Comparison of ENCODE assay signal across 29 cellular contexts in genomic region chr6:51526922-51527321, GRCh38.
"Had no signal": no experiment of that assay in that cellular context is flagged by ENCODE, and none has a peak within 500 bp of the region (broad histone marks: within the 10 kb centered on the region; RNA-seq: fewer than 3 reads in every experiment).

No MANE protein-coding gene starts in this region.

- H3K4me3 ChIP-seq: esophagus muscularis mucosa, heart left ventricle, ovary, right lobe of liver, upper lobe of left lung had no signal

- ATAC-seq: activated CD4-positive, CD25-positive, alpha-beta regulatory T cell treated with anti-CD3 and anti-CD28 coated beads, Interleukin-2, amount 50 U/mL, for 24 hours; foreskin keratinocyte; heart left ventricle; left colon; right lobe of liver; stimulated activated naive CD8-positive, alpha-beta T cell treated with anti-CD3 and anti-CD28 coated beads, Interleukin-15, Interleukin-2, amounts not matched to agents 100 U/mL and 50 U/mL, for 24 hours had no signal

- H3K27me3 Mint-ChIP-seq: activated naive CD8-positive, alpha-beta T cell; central memory CD8-positive, alpha-beta T cell; naive B cell; progenitor cell of endocrine pancreas had no signal

- H3K4me1 ChIP-seq: esophagus muscularis mucosa, heart left ventricle, right lobe of liver, upper lobe of left lung had no signal

- FAIRE-seq: bronchial epithelial cell, colon, kidney had no signal

- H3K36me3 Mint-ChIP-seq: activated naive CD8-positive, alpha-beta T cell; immature natural killer cell; mesothelial cell of epicardium; naive B cell had no signal

- H3K27ac ChIP-seq: esophagus muscularis mucosa, foreskin keratinocyte, heart left ventricle, ovary, right lobe of liver, upper lobe of left lung, WERI-Rb-1 had no signal

- H3K36me3 ChIP-seq: esophagus muscularis mucosa, heart left ventricle, ovary, right lobe of liver, upper lobe of left lung, WERI-Rb-1 had no signal

- H3K4me1 Mint-ChIP-seq: central memory CD8-positive, alpha-beta T cell; immature natural killer cell; mesothelial cell of epicardium; naive B cell had no signal

- H3K4me3 Mint-ChIP-seq: activated naive CD8-positive, alpha-beta T cell; central memory CD8-positive, alpha-beta T cell; immature natural killer cell; mesothelial cell of epicardium; naive B cell had no signal

- DNase-seq: activated CD4-positive, alpha-beta T cell treated with anti-CD3 and anti-CD28 coated beads for 48 hours; activated CD4-positive, alpha-beta T cell treated with anti-CD3 and anti-CD28 coated beads, Interleukin-2, amount 50 U/mL, for 48 hours; activated CD8-positive, alpha-beta memory T cell treated with anti-CD3 and anti-CD28 coated beads for 24 hours; activated effector memory CD4-positive, alpha-beta T cell treated with Interleukin-2 at 50 U/mL for 16 hours; activated naive CD4-positive, alpha-beta T cell treated with Interleukin-2 at 50 U/mL for 16 hours; anterior cingulate cortex; dermis blood vessel endothelial cell; effector CD4-positive, alpha-beta T cell; foreskin keratinocyte; heart left ventricle; hypothalamus; immature natural killer cell; kidney; left colon; naive B cell; ovary; right lobe of liver; stimulated activated CD4-positive, alpha-beta T cell treated with anti-CD3 and anti-CD28 coated beads, Interleukin-4, amount 100 ng/mL, for 1 hour; stimulated activated naive CD8-positive, alpha-beta T cell treated with anti-CD3 and anti-CD28 coated beads, Interleukin-15, Interleukin-2, amounts not matched to agents 100 U/mL and 50 U/mL, for 24 hours; upper lobe of left lung; WERI-Rb-1 had no signal

- H3K9me3 ChIP-seq: esophagus muscularis mucosa, heart left ventricle, ovary, right lobe of liver, upper lobe of left lung had no signal

- H3K27ac Mint-ChIP-seq: activated naive CD8-positive, alpha-beta T cell; immature natural killer cell; mesothelial cell of epicardium; naive B cell; progenitor cell of endocrine pancreas had no signal

- H3K27me3 ChIP-seq: esophagus muscularis mucosa, foreskin keratinocyte, heart left ventricle, ovary, right lobe of liver, upper lobe of left lung had no signal
